In the genomic region with DNA sequence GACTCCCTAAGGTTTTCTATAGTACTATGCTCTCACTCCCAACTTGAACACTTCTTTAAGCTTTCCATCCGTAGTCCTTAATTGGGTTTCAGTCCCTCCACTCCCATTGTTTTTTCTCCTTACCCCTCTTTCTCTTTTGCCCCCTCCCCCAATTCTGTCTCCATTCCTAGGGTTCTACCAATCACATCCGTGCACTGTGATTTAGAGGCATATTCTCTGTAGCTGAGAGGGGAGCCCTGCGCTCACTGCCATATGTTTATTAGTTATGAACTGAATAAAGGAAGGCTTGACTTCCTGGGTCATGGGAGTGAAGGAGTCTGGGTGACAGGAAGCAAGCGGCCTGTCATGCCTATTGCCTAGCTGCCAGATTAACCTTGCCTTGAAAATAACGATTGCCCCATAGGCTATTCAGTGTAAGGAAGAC, we compare ENCODE assay signal across 8 cellular contexts. TPM values are rescaled to one million over a fixed set of nuclear protein-coding genes. Genes with fewer than 3 reads are reported as not detected.
A peak's percentile ranks its signal among the peaks of the same experiment; 100 is the strongest.
DNase-seq lines count a peak whose midpoint lies in the region; ATAC-seq, FAIRE-seq and TF ChIP-seq lines count a peak whose summit lies in the region.

No MANE protein-coding gene starts in this region.

- no peak for TF ChIP-seq CTCF in CD14-positive monocyte (IDR thresholded peaks at IDR 0.05)
- TF ChIP-seq CTCF in HL-60 (IDR thresholded peaks at IDR 0.05; ENCODE audit: insufficient read depth, low read length): no peak
- no peak for TF ChIP-seq CTCF in OCI-LY7 (conservative IDR thresholded peaks at IDR 0.05; ENCODE audit: low read length)

- peak; percentile 54 for DNase-seq in CD14-positive monocyte (ENCODE audit: low spot score)
- DNase-seq in GM19239 (ENCODE audit: insufficient read length, low spot score): peak; percentile 19
- peak; percentile 42 to 53 for DNase-seq in HL-60 (ENCODE audit: low read depth in 1 of 2, low spot score in 1 of 2)
- peak; percentile 63 for DNase-seq in OCI-LY7 (ENCODE audit: low spot score)
- DNase-seq in activated naive CD8-positive, alpha-beta T cell treated with anti-CD3 and anti-CD28 coated beads, Interleukin-2, amount 50 U/mL, for 24 hours: peak; percentile 12
- DNase-seq in left ventricle myocardium superior: no peak
- peak; percentile 32 for DNase-seq in putamen (ENCODE audit: low spot score)
- DNase-seq in SHP77 treated with DMSO at 0.1 percent for 48 hours (lab: John Stamatoyannopoulos, UW): no peak

- H3K36me3 ChIP-seq in OCI-LY7 (ENCODE audit: insufficient read depth, low read length): peaks cover 31% of the 10 kb centered on the region

- H4K20me1 ChIP-seq in OCI-LY7 (ENCODE audit: insufficient read depth, low read length): no peaks in the 10 kb centered on the region; the same call in 1 of the 2 replicates

- H3K27me3 ChIP-seq in HL-60 (ENCODE audit: insufficient read depth, poor library complexity, severe bottlenecking): no peaks in the 10 kb centered on the region

- peaks cover 32% of the 10 kb centered on the region for H3K79me2 ChIP-seq in OCI-LY7 (ENCODE audit: insufficient read depth, low read depth, low read length)

- H3K27ac ChIP-seq in HL-60 (replicated peaks): peak overlapping the region; percentile 88
- H3K27ac ChIP-seq in OCI-LY7 (ENCODE audit: low read depth, low read length, poor library complexity, severe bottlenecking): peak overlapping the region; percentile 89

- H3K9me2 ChIP-seq in OCI-LY7 (ENCODE audit: insufficient read depth, low read length): no peaks in the 10 kb centered on the region

- peaks cover 0 to 6% (median 1%) of the 10 kb centered on the region in 3 donors for H3K27me3 Mint-ChIP-seq in CD14-positive monocyte (ENCODE audit: low read depth in 3 of 3)
- H3K27me3 Mint-ChIP-seq in activated naive CD8-positive, alpha-beta T cell treated with anti-CD3 and anti-CD28 coated beads, Interleukin-2, amount 50 U/mL, for 24 hours: no peaks in the 10 kb centered on the region

- peak overlapping the region; percentile 87 to 94 for H3K4me3 Mint-ChIP-seq in CD14-positive monocyte
- H3K4me3 Mint-ChIP-seq in activated naive CD8-positive, alpha-beta T cell treated with anti-CD3 and anti-CD28 coated beads, Interleukin-2, amount 50 U/mL, for 24 hours: peak overlapping the region; percentile 92

- POLR2A ChIA-PET in OCI-LY7 (lab: Charles Lee): interaction anchor here (0.6 to 3.0 kb wide), 18 partner anchors 10 to 354 kb away, joined by 3 to 18 read pairs (median 4); partner anchors contain the start of gene ZBTB33

- TSS peak; percentile 81 for BruUV-seq in OCI-LY7 (replicated peaks; lab: Mats Ljungman, UMichigan)

- peak overlapping the region; percentile 77 for H3K4me2 ChIP-seq in OCI-LY7 (ENCODE audit: low read length)

- H3K4me1 Mint-ChIP-seq in CD14-positive monocyte: peaks cover 5% of the 10 kb centered on the region
- H3K4me1 Mint-ChIP-seq in activated naive CD8-positive, alpha-beta T cell treated with anti-CD3 and anti-CD28 coated beads, Interleukin-2, amount 50 U/mL, for 24 hours: peaks cover 11% of the 10 kb centered on the region

- H3K27ac Mint-ChIP-seq in CD14-positive monocyte: peak overlapping the region; percentile 96 to 99 (median 98)
- H3K27ac Mint-ChIP-seq in activated naive CD8-positive, alpha-beta T cell treated with anti-CD3 and anti-CD28 coated beads, Interleukin-2, amount 50 U/mL, for 24 hours: peak overlapping the region; percentile 95

- FAIRE-seq in GM19239 (lab: Jason Lieb, UNC): peak; percentile 85

- H3K36me3 Mint-ChIP-seq in CD14-positive monocyte: peaks cover 10 to 15% of the 10 kb centered on the region in 2 donors
- H3K36me3 Mint-ChIP-seq in activated naive CD8-positive, alpha-beta T cell treated with anti-CD3 and anti-CD28 coated beads, Interleukin-2, amount 50 U/mL, for 24 hours (ENCODE audit: low read depth): peaks cover 4% of the 10 kb centered on the region

- CTCF ChIA-PET in OCI-LY7 (lab: Charles Lee; ENCODE audit: unreplicated experiment): interaction anchor here (1.0 to 1.2 kb wide), 2 partner anchors 13 to 21 kb away, joined by 3 read pairs; no protein-coding TSS in a partner anchor

- intact Hi-C loops in CD14-positive monocyte (cut with micrococcal nuclease): loop anchor here in 1 of 2 donors (2.0 to 5.0 kb wide), 2 partner anchors 24 to 42 kb away; partner anchors contain the start of gene CUL4B
- intact Hi-C loops in OCI-LY7 (cut with micrococcal nuclease; ENCODE audit: unreplicated experiment): loop anchor here (1.0 to 2.0 kb wide), 2 partner anchors 24 to 43 kb away; no protein-coding TSS in a partner anchor
- intact Hi-C loops in left ventricle myocardium superior (cut with micrococcal nuclease): no loop called here

- H3K9me3 ChIP-seq in OCI-LY7 (ENCODE audit: low read length): no peaks in the 10 kb centered on the region

- H2AFZ ChIP-seq in OCI-LY7 (ENCODE audit: low read length): peak overlapping the region; percentile 94; the same call in 1 of the 2 replicates

- peak; percentile 52 for ATAC-seq in activated naive CD8-positive, alpha-beta T cell treated with anti-CD3 and anti-CD28 coated beads, Interleukin-2, amount 50 U/mL, for 24 hours
- peak; percentile 68 for ATAC-seq in left ventricle myocardium superior

- H3K4me1 ChIP-seq in OCI-LY7 (ENCODE audit: insufficient read depth, low read length, poor library complexity, severe bottlenecking): peaks cover 11% of the 10 kb centered on the region

- H3K4me3 ChIP-seq in HL-60 (replicated peaks; ENCODE audit: insufficient read depth, low read length) (peak overlapping the region; percentile 59), OCI-LY7 (ENCODE audit: low read depth, low read length, poor library complexity, severe bottlenecking) (peak overlapping the region; percentile 88)

- H3K9me3 Mint-ChIP-seq in CD14-positive monocyte: peaks cover 0 to 3% (median 1%) of the 10 kb centered on the region in 7 donors
- H3K9me3 Mint-ChIP-seq in activated naive CD8-positive, alpha-beta T cell treated with anti-CD3 and anti-CD28 coated beads, Interleukin-2, amount 50 U/mL, for 24 hours: no peaks in the 10 kb centered on the region

RNA-seq across cellular contexts. Expression of gene MCTS1, which starts 0.5 kb away (rescaled TPM):
- polyA plus RNA-seq in CD14-positive monocyte: 10 to 100 TPM; 74.6 to 85.1 TPM
- total RNA-seq in OCI-LY7 (2014; rRNA removed; shearing (Covaris generic)): 29.1 and 34.5 TPM in 2 replicates
- 55.6 and 63.0 TPM in 2 replicates for total RNA-seq in OCI-LY7 (2022)
- 32.7 TPM for total RNA-seq in left ventricle myocardium superior

RNA-seq across cellular contexts. Expression of gene C1GALT1C1, which starts 25.5 kb away (rescaled TPM):
- 10 to 100 TPM; 42.1 to 44.3 TPM for polyA plus RNA-seq in CD14-positive monocyte
- total RNA-seq in OCI-LY7 (2014; rRNA removed; shearing (Covaris generic)): 16.5 and 16.8 TPM in 2 replicates
- total RNA-seq in OCI-LY7 (2022) (10.9 and 11.8 TPM in 2 replicates), left ventricle myocardium superior (16.0 TPM)

RNA-seq across cellular contexts. Expression of gene CUL4B, which starts 43.6 kb away (rescaled TPM):
- 10 to 100 TPM; 13.3 to 16.9 TPM for polyA plus RNA-seq in CD14-positive monocyte
- 13.5 and 15.5 TPM in 2 replicates for total RNA-seq in OCI-LY7 (2014; rRNA removed; shearing (Covaris generic))
- total RNA-seq in OCI-LY7 (2022): 42.2 and 46.3 TPM in 2 replicates
- total RNA-seq in left ventricle myocardium superior: 19.6 TPM

Comparison
In these comparisons a context has a peak if more than half of its experiments do, and no peak if none do; other contexts are left out.
1. DNase-seq: peak in CD14-positive monocyte (single experiment), GM19239 (single experiment), HL-60 (2 of 2), OCI-LY7 (single experiment), activated naive CD8-positive, alpha-beta T cell treated with anti-CD3 and anti-CD28 coated beads, Interleukin-2, amount 50 U/mL, for 24 hours (single experiment) and putamen (single experiment); none in left ventricle myocardium superior (single experiment) and SHP77 treated with DMSO at 0.1 percent for 48 hours (single experiment).